Comparison of ENCODE assay signal across 10 cellular contexts in genomic region chr22:50445071-50445879, GRCh38. TPM values are rescaled to one million over a fixed set of nuclear protein-coding genes. Genes with fewer than 3 reads are reported as not detected.
DNase-seq lines count a peak whose midpoint lies in the region; ATAC-seq, FAIRE-seq and TF ChIP-seq lines count a peak whose summit lies in the region.
"Had no signal": no experiment of that assay in that cellular context is flagged by ENCODE, and none has a peak within 500 bp of the region (broad histone marks: within the 10 kb centered on the region; RNA-seq: fewer than 3 reads in every experiment).

No MANE protein-coding gene starts in this region.

- peak overlapping the region; percentile 91 for H3K27ac Mint-ChIP-seq in activated CD8-positive, alpha-beta T cell treated with anti-CD3 and anti-CD28 coated beads for 36 hours
- peak overlapping the region; percentile 87 for H3K27ac Mint-ChIP-seq in stimulated activated naive CD8-positive, alpha-beta T cell treated with anti-CD3 and anti-CD28 coated beads, Interleukin-15, Interleukin-2, amounts not matched to agents 100 ng/mL and 50 ng/mL, for 24 hours

- H3K4me3 ChIP-seq in iPS-15b (ENCODE audit: low read depth, low read length), result no peak overlapping the region

- intact Hi-C loops in activated CD8-positive, alpha-beta T cell treated with anti-CD3 and anti-CD28 coated beads for 36 hours (cut with micrococcal nuclease), result no loop called here

- TF ChIP-seq CTCF in activated CD8-positive, alpha-beta T cell treated with anti-CD3 and anti-CD28 coated beads for 36 hours (IDR thresholded peaks at IDR 0.05), result no peak
- TF ChIP-seq CTCF in D721Med (IDR thresholded peaks at IDR 0.05; ENCODE audit: insufficient read depth, missing control alignments), result no peak

- H3K27me3 Mint-ChIP-seq in activated CD8-positive, alpha-beta T cell treated with anti-CD3 and anti-CD28 coated beads for 36 hours, result no peaks in the 10 kb centered on the region
- no peaks in the 10 kb centered on the region for H3K27me3 Mint-ChIP-seq in stimulated activated naive CD8-positive, alpha-beta T cell treated with anti-CD3 and anti-CD28 coated beads, Interleukin-15, Interleukin-2, amounts not matched to agents 100 ng/mL and 50 ng/mL, for 24 hours

- CTCF ChIA-PET in activated CD8-positive, alpha-beta T cell treated with anti-CD3 and anti-CD28 coated beads for 36 hours (lab: Charles Lee), result interaction anchor here (0.8 to 1.7 kb wide), 5 partner anchors 15 to 80 kb away, joined by 3 to 5 read pairs (median 5); partner anchors contain the start of gene SCO2

- no peak overlapping the region for H3K4me3 Mint-ChIP-seq in activated CD8-positive, alpha-beta T cell treated with anti-CD3 and anti-CD28 coated beads for 36 hours
- H3K4me3 Mint-ChIP-seq in stimulated activated naive CD8-positive, alpha-beta T cell treated with anti-CD3 and anti-CD28 coated beads, Interleukin-15, Interleukin-2, amounts not matched to agents 100 ng/mL and 50 ng/mL, for 24 hours, result no peak overlapping the region

- H3K27me3 ChIP-seq in iPS-15b (ENCODE audit: control insufficient read depth, insufficient read depth, low read length), result no peaks in the 10 kb centered on the region

- H3K36me3 ChIP-seq in iPS-15b (ENCODE audit: control insufficient read depth, insufficient read depth, low read length), result peaks cover 48% of the 10 kb centered on the region

- no peak for FAIRE-seq in D721Med (lab: Jason Lieb, UNC)

- no peaks in the 10 kb centered on the region for H3K4me1 ChIP-seq in iPS-15b (ENCODE audit: control insufficient read depth, insufficient read depth, low read length)

- peak overlapping the region; percentile 60 for H3K9ac ChIP-seq in iPS-15b (ENCODE audit: low read depth, low read length)

- POLR2A ChIA-PET in activated CD8-positive, alpha-beta T cell treated with anti-CD3 and anti-CD28 coated beads for 36 hours (lab: Charles Lee), result interaction anchor here (1.0 to 1.5 kb wide), 2 partner anchors 21 to 53 kb away, joined by 3 to 4 read pairs; no protein-coding TSS in a partner anchor

- DNase-seq in activated CD8-positive, alpha-beta memory T cell treated with anti-CD3 and anti-CD28 coated beads for 24 hours, result peak; percentile 76
- no peak for DNase-seq in activated CD8-positive, alpha-beta memory T cell treated with anti-CD3 and anti-CD28 coated beads, Interleukin-2, amount 50 U/mL, for 48 hours
- DNase-seq in activated CD8-positive, alpha-beta T cell treated with anti-CD3 and anti-CD28 coated beads for 36 hours, result peak; percentile 72
- DNase-seq in D721Med (ENCODE audit: insufficient read length, low spot score) (no peak), middle frontal gyrus (ENCODE audit: extremely low spot score, low spot score) (no peak), RKO (ENCODE audit: low spot score) (no peak)
- DNase-seq: NCI-H2227 treated with DMSO at 0.1 percent for 48 hours had no signal

- H3K36me3 Mint-ChIP-seq in activated CD8-positive, alpha-beta T cell treated with anti-CD3 and anti-CD28 coated beads for 36 hours (ENCODE audit: low read depth), result peaks cover 25% of the 10 kb centered on the region
- peaks cover 27% of the 10 kb centered on the region for H3K36me3 Mint-ChIP-seq in stimulated activated naive CD8-positive, alpha-beta T cell treated with anti-CD3 and anti-CD28 coated beads, Interleukin-15, Interleukin-2, amounts not matched to agents 100 ng/mL and 50 ng/mL, for 24 hours (ENCODE audit: low read depth)

- H3K4me1 Mint-ChIP-seq in activated CD8-positive, alpha-beta T cell treated with anti-CD3 and anti-CD28 coated beads for 36 hours (ENCODE audit: low read depth), result peaks cover 28% of the 10 kb centered on the region
- peaks cover 28% of the 10 kb centered on the region for H3K4me1 Mint-ChIP-seq in stimulated activated naive CD8-positive, alpha-beta T cell treated with anti-CD3 and anti-CD28 coated beads, Interleukin-15, Interleukin-2, amounts not matched to agents 100 ng/mL and 50 ng/mL, for 24 hours (ENCODE audit: low read depth)

- H3K9me3 Mint-ChIP-seq in activated CD8-positive, alpha-beta T cell treated with anti-CD3 and anti-CD28 coated beads for 36 hours, result no peaks in the 10 kb centered on the region
- no peaks in the 10 kb centered on the region for H3K9me3 Mint-ChIP-seq in stimulated activated naive CD8-positive, alpha-beta T cell treated with anti-CD3 and anti-CD28 coated beads, Interleukin-15, Interleukin-2, amounts not matched to agents 100 ng/mL and 50 ng/mL, for 24 hours

- ATAC-seq in activated CD8-positive, alpha-beta T cell treated with anti-CD3 and anti-CD28 coated beads for 36 hours, result peak; percentile 71

- H3K9me3 ChIP-seq in iPS-15b (ENCODE audit: control insufficient read depth, insufficient read depth, low read length), result no peaks in the 10 kb centered on the region

RNA-seq across cellular contexts. Expression of gene SBF1, which starts 29.6 kb away (rescaled TPM):
- 100 to 1,000 TPM; 120 TPM for total RNA-seq in activated CD8-positive, alpha-beta T cell treated with anti-CD3 and anti-CD28 coated beads for 36 hours

RNA-seq across cellular contexts. Expression of gene ADM2, which starts 36.1 kb away (rescaled TPM):
- total RNA-seq in activated CD8-positive, alpha-beta T cell treated with anti-CD3 and anti-CD28 coated beads for 36 hours, result 1 to 10 TPM; 5.5 to 6.8 TPM

RNA-seq across cellular contexts. Expression of gene MIOX, which starts 41.4 kb away (rescaled TPM):
- under 1 TPM in 1 of 2 experiments, not detected in 1; 0.29 TPM for total RNA-seq in activated CD8-positive, alpha-beta T cell treated with anti-CD3 and anti-CD28 coated beads for 36 hours
- total RNA-seq: mesenteric fat pad had no signal

Comparison
In these comparisons a context has a peak if more than half of its experiments do, and no peak if none do; other contexts are left out.
1. DNase-seq: peak in activated CD8-positive, alpha-beta memory T cell treated with anti-CD3 and anti-CD28 coated beads for 24 hours (single experiment) and activated CD8-positive, alpha-beta T cell treated with anti-CD3 and anti-CD28 coated beads for 36 hours (single experiment); none in activated CD8-positive, alpha-beta memory T cell treated with anti-CD3 and anti-CD28 coated beads, Interleukin-2, amount 50 U/mL, for 48 hours (single experiment), D721Med (single experiment), middle frontal gyrus (single experiment) and RKO (single experiment).